In genomic region chr5:180313677-180314076, GRCh38 we compare ENCODE assay signal across 1 cellular context.
TF ChIP-seq lines count a peak whose summit lies in the region.

No MANE protein-coding gene starts in this region.

TF ChIP-seq in WTC11, 78 proteins besides CTCF, POLR2A, EP300 and RAD21 (continued from another document):
- TF ChIP-seq FOXP4 (CRISPR knock-in tag; IDR thresholded peaks at IDR 0.05) (no peak), ZNF263 (CRISPR knock-in tag; IDR thresholded peaks at IDR 0.05; ENCODE audit: low read depth) (no peak), EMX1 (CRISPR knock-in tag; IDR thresholded peaks at IDR 0.05) (no peak), MLX (CRISPR knock-in tag; IDR thresholded peaks at IDR 0.05) (no peak), SMAD3 (CRISPR knock-in tag; IDR thresholded peaks at IDR 0.05; ENCODE audit: borderline replicate concordance) (no peak), E2F1 (CRISPR knock-in tag; IDR thresholded peaks at IDR 0.05) (no peak), ZNF423 (CRISPR knock-in tag; IDR thresholded peaks at IDR 0.05) (peak; percentile 30; the same call in 1 of the 2 replicates), STAT6 (CRISPR knock-in tag; conservative IDR thresholded peaks at IDR 0.05; ENCODE audit: low read depth) (no peak), FOXP1 (CRISPR knock-in tag; IDR thresholded peaks at IDR 0.05; ENCODE audit: borderline replicate concordance) (no peak), ERG (CRISPR knock-in tag; IDR thresholded peaks at IDR 0.05) (no peak), ETV6 (CRISPR knock-in tag; IDR thresholded peaks at IDR 0.05) (0 out of 2 replicates have a peak, but pooled peaks have one; percentile 27), ZBTB43 (CRISPR knock-in tag; IDR thresholded peaks at IDR 0.05) (no peak), ZNF512 (CRISPR knock-in tag; IDR thresholded peaks at IDR 0.05; ENCODE audit: borderline replicate concordance) (no peak), ZNF281 (CRISPR knock-in tag; IDR thresholded peaks at IDR 0.05) (no peak), RELA (CRISPR knock-in tag; IDR thresholded peaks at IDR 0.05; ENCODE audit: borderline replicate concordance) (0 out of 2 replicates have a peak, but pooled peaks have one; percentile 31), ATF2 (CRISPR knock-in tag; IDR thresholded peaks at IDR 0.05; ENCODE audit: borderline replicate concordance, low read depth) (no peak)
TF ChIP-seq in WTC11: peak in this region for 3.
